Comparison of ENCODE assay signal across 8 cellular contexts in genomic region chr2:210224660-210225460, GRCh38. TPM values are rescaled to one million over a fixed set of nuclear protein-coding genes. Genes with fewer than 3 reads are reported as not detected.
DNase-seq lines count a peak whose midpoint lies in the region; ATAC-seq, FAIRE-seq and TF ChIP-seq lines count a peak whose summit lies in the region.

Gene ACADL (minus strand): TSS chr2:210225447. CDS start chr2:210225263, 184 bp downstream.

- H3K27ac ChIP-seq in MM.1S (ENCODE audit: low read length) (no peak within 1 kb of the TSS), GM12878 (ENCODE audit: control insufficient read depth, insufficient read depth) (no peak within 1 kb of the TSS), iPS-20b (ENCODE audit: low read length) (no peak within 1 kb of the TSS)

- no peaks in the 10 kb centered on the region for H3K4me1 ChIP-seq in MM.1S (ENCODE audit: low read length)
- no peaks in the 10 kb centered on the region for H3K4me1 ChIP-seq in GM12878 (ENCODE audit: control insufficient read depth, insufficient read depth, low read length)
- no peaks in the 10 kb centered on the region for H3K4me1 ChIP-seq in iPS-20b (ENCODE audit: insufficient read depth, low read length)
- no peaks in the 10 kb centered on the region for H3K4me1 ChIP-seq in skeletal muscle satellite cell (ENCODE audit: control insufficient read depth, insufficient read depth, low read length)

- H3K4me3 ChIP-seq in MM.1S (ENCODE audit: low read length) = peak within 1 kb of the TSS; percentile 18; the same call in 1 of the 2 replicates
- no peak within 1 kb of the TSS for H3K4me3 ChIP-seq in GM12878
- peak within 1 kb of the TSS; percentile 91 for H3K4me3 ChIP-seq in iPS-20b (ENCODE audit: low read length)
- H3K4me3 ChIP-seq in skeletal muscle satellite cell (ENCODE audit: low read length) = peak within 1 kb of the TSS; percentile 86

- POLR2A ChIA-PET in GM12878 (lab: Charles Lee) = no interaction called here

- intact Hi-C loops in GM12878 (cut with micrococcal nuclease; ENCODE audit: unreplicated experiment) = no loop called here

- CTCF ChIA-PET in GM12878 (lab: Yijun Ruan, JAX) = interaction anchor here (1.5 kb wide), 1 partner anchor 26 kb away, joined by 3 read pairs; no protein-coding TSS in a partner anchor

- TF ChIP-seq CTCF in MM.1S (IDR thresholded peaks at IDR 0.05; ENCODE audit: low read length) (no peak), GM12878 (IDR thresholded peaks at IDR 0.05 in 2 of 3, conservative IDR thresholded peaks at IDR 0.05 in 1 of 3; ENCODE audit: control insufficient read depth in 2 of 3, extremely low read depth in 1 of 3, insufficient read depth in 1 of 3, low read depth in 3 of 3, low read length in 3 of 3) (no peak)

- no peaks in the 10 kb centered on the region for H3F3A ChIP-seq in MM.1S (ENCODE audit: insufficient read depth, low read length)

- no peak for FAIRE-seq in GM12878 (lab: Jason Lieb, UNC)

- DNase-seq in activated CD4-positive, alpha-beta T cell treated with anti-CD3 and anti-CD28 coated beads for 48 hours = peak; percentile 28
- no peak for DNase-seq in activated CD4-positive, alpha-beta T cell treated with anti-CD3 and anti-CD28 coated beads for 1 hour
- DNase-seq in MM.1S (no peak), GM12878 (ENCODE audit: low read depth, low spot score) (no peak), NCI-H187 treated with DMSO at 0.1 percent for 48 hours (lab: John Stamatoyannopoulos, UW) (no peak), GOT3 (lab: John Stamatoyannopoulos, UW) (no peak)

- TF ChIP-seq EP300 in GM12878 (IDR thresholded peaks at IDR 0.05; ENCODE audit: borderline replicate concordance in 1 of 2, control insufficient read depth in 1 of 2, low read depth in 2 of 2, low read length in 2 of 2) = no peak

- RAD21 ChIA-PET in GM12878 (lab: Charles Lee; ENCODE audit: unreplicated experiment) = no interaction called here

- H3K9me3 ChIP-seq in MM.1S (replicated peaks; ENCODE audit: insufficient read depth, low read length) = no peaks in the 10 kb centered on the region
- H3K9me3 ChIP-seq in GM12878 (replicated peaks; ENCODE audit: control insufficient read depth, insufficient read depth, low read length) = no peaks in the 10 kb centered on the region
- no peaks in the 10 kb centered on the region for H3K9me3 ChIP-seq in iPS-20b (ENCODE audit: insufficient read depth, low read depth, low read length)
- no peaks in the 10 kb centered on the region for H3K9me3 ChIP-seq in skeletal muscle satellite cell (replicated peaks; ENCODE audit: low read length)

- no peaks in the 10 kb centered on the region for H4K20me1 ChIP-seq in MM.1S (ENCODE audit: insufficient read depth, low read length)
- H4K20me1 ChIP-seq in GM12878 (ENCODE audit: control insufficient read depth, insufficient read depth) = no peaks in the 10 kb centered on the region

- H3K27me3 ChIP-seq in MM.1S (replicated peaks; ENCODE audit: insufficient read depth, low read length) (no peaks in the 10 kb centered on the region), GM12878 (replicated peaks in 1 of 2; ENCODE audit: control insufficient read depth in 2 of 2, insufficient read depth in 2 of 2, low read length in 1 of 2) (peaks cover 2 to 3% of the 10 kb centered on the region in 2 experiments), iPS-20b (ENCODE audit: insufficient read depth, low read length) (peaks cover 46% of the 10 kb centered on the region), skeletal muscle satellite cell (ENCODE audit: control insufficient read depth, insufficient read depth, low read length) (peaks cover 25% of the 10 kb centered on the region)

- no peak for TF ChIP-seq POLR2A in GM12878 (IDR thresholded peaks at IDR 0.05; ENCODE audit: low read depth, low read length)

- no peaks in the 10 kb centered on the region for H3K9me2 ChIP-seq in MM.1S (replicated peaks; ENCODE audit: insufficient read depth, low read length)

- ATAC-seq in GM12878 = no peak; the same call in 2 of the 3 replicates

- SMC1A ChIA-PET in GM12878 (lab: Charles Lee; ENCODE audit: uncharacterized antibody, unreplicated experiment) = interaction anchor here (1.0 kb wide), 1 partner anchor 10 kb away, joined by 3 read pairs; no protein-coding TSS in a partner anchor

- H3K9ac ChIP-seq in MM.1S (ENCODE audit: low read length) = no peak within 1 kb of the TSS
- H3K9ac ChIP-seq in GM12878 (ENCODE audit: control insufficient read depth, insufficient read depth, low read length) = no peak within 1 kb of the TSS
- H3K9ac ChIP-seq in iPS-20b (ENCODE audit: low read depth, low read length) = peak within 1 kb of the TSS; percentile 67
- H3K9ac ChIP-seq in skeletal muscle satellite cell (ENCODE audit: low read depth, low read length) = peak within 1 kb of the TSS; percentile 58

- in situ Hi-C loops in GM12878 (cut with MboI) = loop anchor here (25.0 kb wide), 1 partner anchor 888 kb away; no protein-coding TSS in a partner anchor

- no TSS peak for BruUV-seq in GM12878 (replicated peaks; lab: Mats Ljungman, UMichigan)

- no peaks in the 10 kb centered on the region for H3K79me2 ChIP-seq in MM.1S (ENCODE audit: low read length)
- H3K79me2 ChIP-seq in GM12878 (ENCODE audit: control insufficient read depth, insufficient read depth, low read length) = no peaks in the 10 kb centered on the region

- TF ChIP-seq RAD21 in GM12878 (IDR thresholded peaks at IDR 0.05; ENCODE audit: insufficient read depth, low read depth, low read length) = no peak

- H3K4me2 ChIP-seq in MM.1S (ENCODE audit: low read depth, low read length) (peak within 1 kb of the TSS; percentile 25; the same call in 1 of the 2 replicates), GM12878 (ENCODE audit: control insufficient read depth, insufficient read depth) (no peak within 1 kb of the TSS), skeletal muscle satellite cell (ENCODE audit: low read length) (peak within 1 kb of the TSS; percentile 89)

- H2AFZ ChIP-seq in MM.1S (ENCODE audit: low read length) (no peak within 1 kb of the TSS), GM12878 (ENCODE audit: control insufficient read depth, low read depth, low read length) (no peak within 1 kb of the TSS)

- H3K36me3 ChIP-seq in MM.1S (replicated peaks; ENCODE audit: insufficient read depth, low read length) = no peaks in the 10 kb centered on the region
- no peaks in the 10 kb centered on the region for H3K36me3 ChIP-seq in GM12878 (ENCODE audit: control insufficient read depth in 2 of 2, insufficient read depth in 2 of 2, low read length in 1 of 2)
- no peaks in the 10 kb centered on the region for H3K36me3 ChIP-seq in iPS-20b (ENCODE audit: insufficient read depth, low read depth, low read length)
- no peaks in the 10 kb centered on the region for H3K36me3 ChIP-seq in skeletal muscle satellite cell (ENCODE audit: insufficient read depth, low read length)

- 39% methylated on average over 74 of the region's 85 CpGs for WGBS in GM12878 (ENCODE audit: insufficient coverage, insufficient replicate concordance, low lambda C conversion rate, missing lambda C conversion rate)

TF ChIP-seq in GM12878, 131 proteins besides CTCF, POLR2A, EP300 and RAD21 (continues in another document):
- TF ChIP-seq DPF2 (IDR thresholded peaks at IDR 0.05) = no peak
- TF ChIP-seq, protein P1, sequence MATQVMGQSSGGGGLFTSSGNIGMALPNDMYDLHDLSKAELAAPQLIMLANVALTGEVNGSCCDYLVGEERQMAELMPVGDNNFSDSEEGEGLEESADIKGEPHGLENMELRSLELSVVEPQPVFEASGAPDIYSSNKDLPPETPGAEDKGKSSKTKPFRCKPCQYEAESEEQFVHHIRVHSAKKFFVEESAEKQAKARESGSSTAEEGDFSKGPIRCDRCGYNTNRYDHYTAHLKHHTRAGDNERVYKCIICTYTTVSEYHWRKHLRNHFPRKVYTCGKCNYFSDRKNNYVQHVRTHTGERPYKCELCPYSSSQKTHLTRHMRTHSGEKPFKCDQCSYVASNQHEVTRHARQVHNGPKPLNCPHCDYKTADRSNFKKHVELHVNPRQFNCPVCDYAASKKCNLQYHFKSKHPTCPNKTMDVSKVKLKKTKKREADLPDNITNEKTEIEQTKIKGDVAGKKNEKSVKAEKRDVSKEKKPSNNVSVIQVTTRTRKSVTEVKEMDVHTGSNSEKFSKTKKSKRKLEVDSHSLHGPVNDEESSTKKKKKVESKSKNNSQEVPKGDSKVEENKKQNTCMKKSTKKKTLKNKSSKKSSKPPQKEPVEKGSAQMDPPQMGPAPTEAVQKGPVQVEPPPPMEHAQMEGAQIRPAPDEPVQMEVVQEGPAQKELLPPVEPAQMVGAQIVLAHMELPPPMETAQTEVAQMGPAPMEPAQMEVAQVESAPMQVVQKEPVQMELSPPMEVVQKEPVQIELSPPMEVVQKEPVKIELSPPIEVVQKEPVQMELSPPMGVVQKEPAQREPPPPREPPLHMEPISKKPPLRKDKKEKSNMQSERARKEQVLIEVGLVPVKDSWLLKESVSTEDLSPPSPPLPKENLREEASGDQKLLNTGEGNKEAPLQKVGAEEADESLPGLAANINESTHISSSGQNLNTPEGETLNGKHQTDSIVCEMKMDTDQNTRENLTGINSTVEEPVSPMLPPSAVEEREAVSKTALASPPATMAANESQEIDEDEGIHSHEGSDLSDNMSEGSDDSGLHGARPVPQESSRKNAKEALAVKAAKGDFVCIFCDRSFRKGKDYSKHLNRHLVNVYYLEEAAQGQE (IDR thresholded peaks at IDR 0.05; ENCODE audit: low read depth, low read length) = no peak
- TF ChIP-seq STAT1 (conservative IDR thresholded peaks at IDR 0.05) = no peak
- TF ChIP-seq SUZ12 (IDR thresholded peaks at IDR 0.05; ENCODE audit: unreplicated experiment) = peak; percentile 85

RNA-seq across cellular contexts. Expression of gene ACADL, which starts in this region (rescaled TPM):
- total RNA-seq in GM12878 (2013; cell fraction: nucleolus; rRNA removed) = not detected in 2 replicates
- total RNA-seq in GM12878 (2014; rRNA removed) = not detected in 2 replicates
- not detected in 2 replicates for total RNA-seq in GM12878 (2014; rRNA removed; fragmentation: Illumina TruSeq; extraction: Trizol)
- total RNA-seq in GM12878 (2021) = not detected in 2 replicates
- not detected for polyA plus RNA-seq in GM12878 (2011; ENCODE audit: low read depth)
- polyA plus RNA-seq in GM12878 (2011; rRNA removed) = not detected in 2 replicates
- not detected in 2 replicates for polyA plus RNA-seq in GM12878 (2011; cell fraction: cytosol; rRNA removed)
- polyA plus RNA-seq in GM12878 (2011; cell fraction: nucleus; rRNA removed) = not detected in 2 replicates
- not detected in 2 replicates for polyA plus RNA-seq in GM12878 (2012)
- not detected in 2 replicates for polyA plus RNA-seq in GM12878 (2014; fragmentation: Illumina TruSeq; extraction: Trizol)
- not detected for polyA plus RNA-seq in GM12878 (2014; fragmentation: Nextera tagmentation; extraction: Ambion mirVana)
- not detected in 2 replicates for polyA plus RNA-seq in GM12878 (2014; rRNA removed)
- polyA plus RNA-seq in GM12878 (2016; fragmentation: Nextera tagmentation; extraction: Ambion mirVana) = not detected
- polyA minus RNA-seq in GM12878 (2011; rRNA and poly(A)+ RNA removed) = not detected in 2 replicates
- not detected in 2 replicates for polyA minus RNA-seq in GM12878 (2011; cell fraction: cytosol; rRNA and poly(A)+ RNA removed)
- polyA minus RNA-seq in GM12878 (2011; cell fraction: nucleus; rRNA and poly(A)+ RNA removed) = not detected in 2 replicates
- under 0.01 TPM in 2 replicates for total RNA-seq in skeletal muscle satellite cell (2012; rRNA removed)

Comparison
In these comparisons a context has a peak if more than half of its experiments do, and no peak if none do; other contexts are left out.
1. H3K9ac ChIP-seq: peak in iPS-20b (single experiment) and skeletal muscle satellite cell (single experiment); none in MM.1S (single experiment) and GM12878 (single experiment).